Comparison of ENCODE assay signal across 8 cellular contexts in the genomic region with DNA sequence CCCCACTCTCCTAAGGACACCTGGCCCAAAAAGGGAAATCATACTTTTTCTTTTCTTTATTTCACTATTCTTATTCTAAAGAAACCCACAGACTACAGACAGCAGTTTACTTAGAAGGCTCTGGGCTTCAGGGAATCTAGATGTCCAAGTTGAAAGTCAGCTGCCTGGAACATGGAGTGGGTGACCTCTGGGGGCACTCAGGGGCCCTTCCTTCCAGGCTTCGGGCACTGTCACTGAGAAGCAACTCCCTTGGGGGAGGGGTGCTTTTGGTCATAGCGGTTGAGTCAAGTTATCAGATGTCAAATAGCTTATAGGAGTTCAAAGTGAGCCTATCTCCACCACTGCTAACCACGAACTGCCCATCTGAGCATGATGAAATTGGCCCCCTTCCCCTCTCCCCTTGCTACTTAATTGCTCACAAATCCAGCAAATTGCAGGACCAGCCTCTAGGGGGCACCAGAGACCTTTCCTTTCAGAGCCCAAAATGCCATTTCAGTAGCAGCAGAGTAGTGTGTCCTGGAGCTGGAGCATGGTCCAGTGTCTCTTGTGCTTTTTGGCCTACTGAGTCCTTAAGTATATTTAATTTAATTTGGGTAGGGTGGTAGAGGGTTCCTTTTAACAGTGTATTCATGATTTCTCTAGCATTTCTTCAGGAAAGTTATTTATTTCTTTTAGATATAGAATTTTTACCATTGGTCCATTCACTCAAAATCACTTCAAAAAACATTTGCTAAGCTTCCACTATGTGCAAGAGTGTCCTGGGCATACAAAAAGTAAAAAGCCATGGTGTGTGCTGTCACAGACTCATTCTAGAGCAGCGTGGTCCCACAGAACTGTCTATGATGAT.
DNase-seq lines count a peak whose midpoint lies in the region; ATAC-seq and TF ChIP-seq lines count a peak whose summit lies in the region.

No MANE protein-coding gene starts in this region.

- H4K91ac ChIP-seq in IMR-90 (ENCODE audit: insufficient read depth, low read depth, low read length), result peak overlapping the region; percentile 7; the same call in 1 of the 2 replicates
- H4K91ac ChIP-seq in neuronal stem cell (ENCODE audit: low read depth, low read length, poor library complexity), result no peak overlapping the region

- peak overlapping the region; percentile 41; the same call in 1 of the 2 replicates for H2AK5ac ChIP-seq in IMR-90 (ENCODE audit: low read depth, low read length)
- no peak overlapping the region for H2AK5ac ChIP-seq in neuronal stem cell (ENCODE audit: low read depth, low read length)

- intact Hi-C loops in IMR-90 (cut with micrococcal nuclease), result loop anchor here (1.0 to 10.0 kb wide), 7 partner anchors 69 to 583 kb away; no protein-coding TSS in a partner anchor

- peak; percentile 91 for TF ChIP-seq CTCF in 22Rv1 (IDR thresholded peaks at IDR 0.05)
- TF ChIP-seq CTCF in GM12875 (IDR thresholded peaks at IDR 0.05; ENCODE audit: borderline replicate concordance, insufficient read depth, low read depth, low read length), result peak; percentile 81
- TF ChIP-seq CTCF in IMR-90 (conservative IDR thresholded peaks at IDR 0.05; ENCODE audit: low read depth, low read length), result peak; percentile 96

- H2BK15ac ChIP-seq in IMR-90 (ENCODE audit: low read depth, low read length) (peak overlapping the region; percentile 21; the same call in 1 of the 3 replicates), neuronal stem cell (ENCODE audit: low read length) (no peak overlapping the region)

- H2BK120ac ChIP-seq in IMR-90 (ENCODE audit: low read depth, low read length) (peak overlapping the region; percentile 25; the same call in 1 of the 2 replicates), neuronal stem cell (ENCODE audit: low read depth, low read length) (no peak overlapping the region)

- H3K27me3 ChIP-seq in IMR-90 (ENCODE audit: control insufficient read depth, insufficient read depth, low read length), result no peaks in the 10 kb centered on the region
- no peaks in the 10 kb centered on the region for H3K27me3 ChIP-seq in neuronal stem cell (ENCODE audit: control insufficient read depth in 3 of 3, insufficient read depth in 3 of 3, low read depth in 1 of 3, low read length in 3 of 3)

- CTCF ChIA-PET in IMR-90 (lab: Yijun Ruan, JAX), result interaction anchor here (0.6 to 2.6 kb wide), 21 partner anchors 8 to 588 kb away, joined by 3 to 16 read pairs (median 3); no protein-coding TSS in a partner anchor

- H3K36me3 ChIP-seq in IMR-90 (ENCODE audit: control insufficient read depth, insufficient read depth, low read length) (no peaks in the 10 kb centered on the region), neuronal stem cell (replicated peaks in 1 of 2; ENCODE audit: control insufficient read depth in 2 of 2, insufficient read depth in 2 of 2, low read length in 2 of 2) (no peaks in the 10 kb centered on the region)

- H3K9me1 ChIP-seq in IMR-90 (ENCODE audit: insufficient read depth, low read length), result 0 out of 2 replicates have a peak, but pooled peaks cover under 1% of the 10 kb centered on the region

- dilution Hi-C loops in IMR-90 (cut with HindIII; ENCODE audit: low sequenced_read_pairs, unreplicated experiment), result no loop called here

- H4K8ac ChIP-seq in IMR-90 (ENCODE audit: low read depth in 2 of 2, low read length in 2 of 2) (no peak overlapping the region), neuronal stem cell (ENCODE audit: low read depth, low read length) (no peak overlapping the region)

- no peak overlapping the region; the same call in 1 of the 2 replicates for H3K56ac ChIP-seq in IMR-90 (ENCODE audit: extremely low read depth, insufficient read depth, low read length)

- H3K23ac ChIP-seq in IMR-90 (ENCODE audit: low read depth, low read length), result no peak overlapping the region
- H3K23ac ChIP-seq in neuronal stem cell (ENCODE audit: low read depth, low read length, poor library complexity), result no peak overlapping the region

- H3K4ac ChIP-seq in IMR-90 (ENCODE audit: low read depth, low read length), result peak overlapping the region; percentile 17; the same call in 1 of the 2 replicates
- no peak overlapping the region for H3K4ac ChIP-seq in neuronal stem cell (ENCODE audit: low read length)

- no peak overlapping the region for H2BK20ac ChIP-seq in IMR-90 (ENCODE audit: low read depth, low read length)

- DNase-seq in IMR-90 (peak; percentile 79), RKO (ENCODE audit: low spot score) (peak; percentile 68), fibroblast of the conjunctiva (ENCODE audit: low read depth) (peak; percentile 77), neuronal stem cell (ENCODE audit: low spot score) (peak; percentile 84), substantia nigra (lab: John Stamatoyannopoulos, UW) (peak in 39 of 49 donors; percentile 5 to 73 (median 42))
- peak; percentile 9 to 27 for DNase-seq in activated T-helper 1 cell treated with anti-CD3 and anti-CD28 coated beads, Interleukin-2, amount 50 U/mL, for 16 hours (ENCODE audit: low read depth in 1 of 2, low spot score in 1 of 2)

- H3K4me3 ChIP-seq in GM12875 (ENCODE audit: low read depth, low read length), result no peak overlapping the region
- H3K4me3 ChIP-seq in IMR-90 (ENCODE audit: insufficient read depth, low read depth, low read length), result no peak overlapping the region
- no peak overlapping the region for H3K4me3 ChIP-seq in neuronal stem cell (ENCODE audit: low read length in 2 of 2)

- H2BK12ac ChIP-seq in neuronal stem cell (ENCODE audit: low read length), result no peak overlapping the region

- H2AK9ac ChIP-seq in IMR-90 (replicated peaks; ENCODE audit: low read depth, low read length, poor library complexity), result peak overlapping the region; percentile 33

- BruUV-seq in IMR-90 (replicated peaks; lab: Mats Ljungman, UMichigan), result no TSS peak

- 0 out of 2 replicates have a peak, but pooled peaks have one; percentile 36 for TF ChIP-seq POLR2A in IMR-90 (IDR thresholded peaks at IDR 0.05; ENCODE audit: low read depth, low read length)

- in situ Hi-C loops in IMR-90 (cut with MboI; ENCODE audit: low sequenced_read_pairs), result loop anchor here (10.0 kb wide), 1 partner anchor 221 kb away; no protein-coding TSS in a partner anchor

- peak; percentile 93 for ATAC-seq in IMR-90 (ENCODE audit: low read depth)

- H3K18ac ChIP-seq in IMR-90 (ENCODE audit: low read depth, low read length) (no peak overlapping the region), neuronal stem cell (ENCODE audit: low read length) (no peak overlapping the region)

- peak overlapping the region; percentile 34; the same call in 1 of the 2 replicates for H3K27ac ChIP-seq in 22Rv1
- H3K27ac ChIP-seq in IMR-90 (ENCODE audit: insufficient read depth, low read length), result no peak overlapping the region
- H3K27ac ChIP-seq in neuronal stem cell (replicated peaks; ENCODE audit: low read length), result no peak overlapping the region
- H3K27ac ChIP-seq in substantia nigra (ENCODE audit: low read depth, low read length, poor library complexity, severe bottlenecking), result no peak overlapping the region

- no peak overlapping the region for H3K14ac ChIP-seq in IMR-90 (replicated peaks; ENCODE audit: low read depth, low read length)
- no peak overlapping the region for H3K14ac ChIP-seq in neuronal stem cell (ENCODE audit: low read length)

- TF ChIP-seq RAD21 in IMR-90 (IDR thresholded peaks at IDR 0.05; ENCODE audit: low read length), result peak; percentile 96

- no peaks in the 10 kb centered on the region for H4K20me1 ChIP-seq in IMR-90 (ENCODE audit: insufficient read depth, low read length)

- H3K4me2 ChIP-seq in IMR-90 (ENCODE audit: low read depth, low read length), result no peak overlapping the region
- H3K4me2 ChIP-seq in neuronal stem cell (ENCODE audit: insufficient read depth, low read length, poor library complexity, severe bottlenecking), result no peak overlapping the region

- H3K9ac ChIP-seq in IMR-90 (ENCODE audit: low read depth, low read length) (no peak overlapping the region), neuronal stem cell (ENCODE audit: low read depth, low read length, poor library complexity) (no peak overlapping the region)

- WGBS in IMR-90 (ENCODE audit: extremely low coverage in 2 of 2, insufficient read length in 1 of 2), 2 experiments, result 50% methylated on average over 1 of the region's 4 CpGs; no CpG with 5 or more reads in 1 of the 2 experiments
- no CpG with 5 or more reads among the region's 4 CpGs for WGBS in neuronal stem cell (ENCODE audit: extremely low coverage in 2 of 2, insufficient read length in 2 of 2, insufficient replicate concordance in 1 of 2), 2 donors

- H4K5ac ChIP-seq in IMR-90 (ENCODE audit: low read depth, low read length), result no peak overlapping the region

- no peaks in the 10 kb centered on the region; the same call in 1 of the 2 replicates for H3K4me1 ChIP-seq in IMR-90 (ENCODE audit: control insufficient read depth, insufficient read depth, low read length)
- H3K4me1 ChIP-seq in neuronal stem cell (ENCODE audit: control insufficient read depth in 2 of 2, insufficient read depth in 1 of 2, low read depth in 1 of 2, low read length in 2 of 2), result no peaks in the 10 kb centered on the region

- POLR2A ChIA-PET in IMR-90 (lab: Charles Lee; ENCODE audit: unreplicated experiment), result no interaction called here

- H2BK5ac ChIP-seq in IMR-90 (ENCODE audit: low read depth, low read length, poor library complexity, severe bottlenecking) (no peak overlapping the region), neuronal stem cell (ENCODE audit: low read length) (no peak overlapping the region)

- H3K9me3 ChIP-seq in IMR-90 (ENCODE audit: control insufficient read depth, insufficient read depth, low read length), result no peaks in the 10 kb centered on the region
- H3K9me3 ChIP-seq in neuronal stem cell (replicated peaks in 1 of 2; ENCODE audit: control insufficient read depth in 2 of 2, insufficient read depth in 1 of 2, low read depth in 1 of 2, low read length in 2 of 2), result no peaks in the 10 kb centered on the region

- 0 out of 4 replicates have a peak, but pooled peaks cover 0 to 1% of the 10 kb centered on the region in 2 experiments for H3K79me1 ChIP-seq in IMR-90 (ENCODE audit: low read depth in 1 of 2, low read length in 2 of 2)
- no peaks in the 10 kb centered on the region for H3K79me1 ChIP-seq in neuronal stem cell (ENCODE audit: low read depth, low read length)

- peak overlapping the region; percentile 70 for H2AFZ ChIP-seq in IMR-90 (replicated peaks; ENCODE audit: low read length, poor library complexity)
- H2AFZ ChIP-seq in neuronal stem cell (ENCODE audit: low read length), result no peak overlapping the region

TF ChIP-seq in IMR-90, 13 proteins besides CTCF, POLR2A, EP300 and RAD21 (continues in another document):
- TF ChIP-seq CHD1 (IDR thresholded peaks at IDR 0.05; ENCODE audit: low read depth, low read length) (no peak), CEBPB (IDR thresholded peaks at IDR 0.05; ENCODE audit: low read depth, low read length) (peak; percentile 31; the same call in 1 of the 2 replicates), SMC3 (IDR thresholded peaks at IDR 0.05; ENCODE audit: low read depth, low read length) (peak; percentile 92), MAZ (IDR thresholded peaks at IDR 0.05; ENCODE audit: borderline replicate concordance, low read depth, low read length) (0 out of 2 replicates have a peak, but pooled peaks have one; percentile 30), NFE2L2 (IDR thresholded peaks at IDR 0.05; ENCODE audit: low read depth, low read length) (no peak)

Comparison
In these comparisons a context has a peak if more than half of its experiments do, and no peak if none do; other contexts are left out.
1. DNase-seq: peak in every context shown above with its lines; median percentile 84 in neuronal stem cell; 79 in IMR-90; 77 in fibroblast of the conjunctiva; 68 in RKO; 42 in substantia nigra; 18 in activated T-helper 1 cell treated with anti-CD3 and anti-CD28 coated beads, Interleukin-2, amount 50 U/mL, for 16 hours.